ENCODE assay signal across 8 cellular contexts in the genomic region with DNA sequence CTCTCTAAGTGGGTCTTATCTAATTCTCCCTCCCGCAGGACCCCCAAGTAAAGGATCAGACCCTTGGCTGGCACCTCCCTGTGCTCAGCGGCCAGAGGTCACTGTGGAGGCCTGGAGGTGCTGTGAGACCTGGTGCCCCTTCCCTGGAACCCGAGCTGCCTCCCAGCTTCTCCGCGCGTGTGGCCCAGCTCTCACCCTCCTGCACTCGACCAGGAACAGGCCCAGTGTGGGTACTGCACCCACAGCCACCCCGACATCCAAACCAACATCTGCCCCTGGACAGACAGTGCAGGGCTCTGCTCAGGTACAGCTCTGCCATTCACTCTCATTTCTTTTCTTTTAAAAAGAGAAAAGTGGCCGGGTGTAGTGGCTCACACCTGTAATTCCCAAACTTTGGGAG.
"Had no signal": no experiment of that assay in that cellular context is flagged by ENCODE, and none has a peak within 500 bp of the region (broad histone marks: within the 10 kb centered on the region; RNA-seq: fewer than 3 reads in every experiment).

No MANE protein-coding gene starts in this region.

- H3K4me3 Mint-ChIP-seq: GM23338, H9 had no signal

- H3K27ac Mint-ChIP-seq: GM23338, H9 had no signal

- H3K4me3 ChIP-seq: GM23338, K562 had no signal

- FAIRE-seq: H1, H54, HTR-8/SVneo had no signal

- DNase-seq: HCEC 1CT, IMR-90 had no signal

- H3K9me3 Mint-ChIP-seq: GM23338, H9 had no signal
